ENCODE assay signal across 24 cellular contexts in genomic region chr1:7220712-7221252, GRCh38.
"Had no signal": no experiment of that assay in that cellular context is flagged by ENCODE, and none has a peak within 500 bp of the region (broad histone marks: within the 10 kb centered on the region; RNA-seq: fewer than 3 reads in every experiment).

No MANE protein-coding gene starts in this region.

- H3K9me3 Mint-ChIP-seq: endodermal cell, nephron progenitor cell, type B pancreatic cell had no signal

- H3K4me3 ChIP-seq: gastroesophageal sphincter, heart left ventricle, hepatocyte, ovary, testis, tibial artery had no signal

- H3K4me1 ChIP-seq: foreskin keratinocyte, gastroesophageal sphincter, heart left ventricle, testis, tibial artery had no signal

- DNase-seq: cerebellar nuclear complex; effector CD8-positive, alpha-beta T cell; endodermal cell; foreskin keratinocyte; heart left ventricle; kidney; naive thymus-derived CD8-positive, alpha-beta T cell; nephron progenitor cell; nucleus accumbens; ovary; posterior cingulate gyrus; stimulated activated CD4-positive, alpha-beta T cell treated with anti-CD3 and anti-CD28 coated beads, Interleukin-4, amount 100 ng/mL, for 4 hours; stimulated activated naive CD8-positive, alpha-beta T cell treated with anti-CD3 and anti-CD28 coated beads, Interleukin-15, Interleukin-2, amounts not matched to agents 100 U/mL and 50 U/mL, for 24 hours; substantia nigra; testis; tibial artery had no signal

- H3K36me3 Mint-ChIP-seq: naive thymus-derived CD8-positive, alpha-beta T cell; stimulated activated memory B cell treated with anti-CD40 and anti-IgM and Interleukin-4, amounts not matched to agents 10 μg/mL and 1 μg/mL and 100 μg/mL, for 72 hours; type B pancreatic cell had no signal

- H3K27ac ChIP-seq: epithelial cell of prostate, foreskin keratinocyte, gastroesophageal sphincter, hepatocyte, ovary, testis, tibial artery had no signal

- FAIRE-seq: kidney had no signal

- H3K4me2 ChIP-seq: hepatocyte had no signal

- H3K27me3 ChIP-seq: hepatocyte, ovary, testis had no signal

- H3K4me3 Mint-ChIP-seq: endodermal cell; naive thymus-derived CD8-positive, alpha-beta T cell; nephron progenitor cell; stimulated activated memory B cell treated with anti-CD40 and anti-IgM and Interleukin-4, amounts not matched to agents 10 μg/mL and 1 μg/mL and 100 μg/mL, for 72 hours; type B pancreatic cell had no signal

- H3K4me1 Mint-ChIP-seq: endodermal cell; naive thymus-derived CD8-positive, alpha-beta T cell; nephron progenitor cell; stimulated activated memory B cell treated with anti-CD40 and anti-IgM and Interleukin-4, amounts not matched to agents 10 μg/mL and 1 μg/mL and 100 μg/mL, for 72 hours had no signal

- H3K36me3 ChIP-seq: gastroesophageal sphincter, heart left ventricle, ovary, tibial artery had no signal

- H3K27ac Mint-ChIP-seq: endodermal cell; naive thymus-derived CD8-positive, alpha-beta T cell; nephron progenitor cell; stimulated activated memory B cell treated with anti-CD40 and anti-IgM and Interleukin-4, amounts not matched to agents 10 μg/mL and 1 μg/mL and 100 μg/mL, for 72 hours had no signal

- ATAC-seq: esophagus mucosa; foreskin keratinocyte; gastroesophageal sphincter; heart left ventricle; left lobe of liver; naive thymus-derived CD8-positive, alpha-beta T cell; sciatic nerve; stimulated activated memory B cell treated with anti-CD40 and anti-IgM and Interleukin-4, amounts not matched to agents 10 μg/mL and 1 μg/mL and 100 μg/mL, for 72 hours; stimulated activated naive CD8-positive, alpha-beta T cell treated with anti-CD3 and anti-CD28 coated beads, Interleukin-15, Interleukin-2, amounts not matched to agents 100 U/mL and 50 U/mL, for 24 hours had no signal

- H3K9me3 ChIP-seq: gastroesophageal sphincter, ovary, testis, tibial artery had no signal
